ENCODE assay signal across 8 cellular contexts in genomic region chr2:69559696-69560482, GRCh38.
A peak's percentile ranks its signal among the peaks of the same experiment; 100 is the strongest.
DNase-seq lines count a peak whose midpoint lies in the region; ATAC-seq, FAIRE-seq and TF ChIP-seq lines count a peak whose summit lies in the region.

No MANE protein-coding gene starts in this region.

- H3K9ac ChIP-seq in endodermal cell (ENCODE audit: extremely low read depth, low read length, poor library complexity, severe bottlenecking): no peak overlapping the region

- no peaks in the 10 kb centered on the region for H3K9me3 Mint-ChIP-seq in endodermal cell

- peak; percentile 65 for ATAC-seq in RWPE2 (ENCODE audit: low read depth)
- ATAC-seq in GM19455 (IDR thresholded peaks at IDR 0.05; ENCODE audit: unreplicated experiment): no peak
- no peak for ATAC-seq in GM21825 (IDR thresholded peaks at IDR 0.05; ENCODE audit: unreplicated experiment)

- TF ChIP-seq CTCF in AG09319 (IDR thresholded peaks at IDR 0.05; ENCODE audit: low read depth, low read length) (peak; percentile 60), RWPE2 (IDR thresholded peaks at IDR 0.05; ENCODE audit: poor library complexity, severe bottlenecking) (peak; percentile 77), endodermal cell (conservative IDR thresholded peaks at IDR 0.05) (peak; percentile 89)

- H3K4me1 ChIP-seq in RWPE2 (ENCODE audit: insufficient read depth, poor library complexity, severe bottlenecking) (no peaks in the 10 kb centered on the region), endodermal cell (ENCODE audit: control insufficient read depth, insufficient read depth, low read length) (no peaks in the 10 kb centered on the region)

- DNase-seq in AG09319 (ENCODE audit: extremely low read depth, low read depth): no peak
- DNase-seq in GM12891 (ENCODE audit: insufficient read length, low spot score): no peak
- DNase-seq in HTR-8/SVneo (ENCODE audit: insufficient read length, low spot score): peak; percentile 57
- no peak for DNase-seq in RWPE2 (ENCODE audit: low spot score)
- peak; percentile 66 for DNase-seq in endodermal cell
- peak; percentile 56 for DNase-seq in myocyte (ENCODE audit: low read depth)

- TF ChIP-seq POLR2A in GM12891 (IDR thresholded peaks at IDR 0.05; ENCODE audit: low read depth, low read length): no peak

- H3K4me1 Mint-ChIP-seq in endodermal cell: peaks cover 18% of the 10 kb centered on the region

- H3K4me3 Mint-ChIP-seq in endodermal cell: no peak overlapping the region

- H3K27me3 ChIP-seq in RWPE2 (ENCODE audit: insufficient read depth, poor library complexity, severe bottlenecking) (no peaks in the 10 kb centered on the region), endodermal cell (ENCODE audit: control insufficient read depth, insufficient read depth, low read length, poor library complexity, severe bottlenecking) (no peaks in the 10 kb centered on the region)

- H3K9me3 ChIP-seq in RWPE2 (ENCODE audit: severe bottlenecking) (no peaks in the 10 kb centered on the region), endodermal cell (ENCODE audit: control insufficient read depth, low read length) (no peaks in the 10 kb centered on the region)

- no peak overlapping the region for H3K27ac ChIP-seq in RWPE2 (ENCODE audit: poor library complexity, severe bottlenecking)
- H3K27ac ChIP-seq in endodermal cell (ENCODE audit: low read depth, low read length): no peak overlapping the region

- H3K27ac Mint-ChIP-seq in endodermal cell: peak overlapping the region; percentile 27

- H3K27me3 Mint-ChIP-seq in endodermal cell (ENCODE audit: insufficient read depth): no peaks in the 10 kb centered on the region

- FAIRE-seq in GM12891 (lab: Jason Lieb, UNC): peak; percentile 87
- FAIRE-seq in HTR-8/SVneo (lab: Jason Lieb, UNC): peak; percentile 54

- H3K36me3 ChIP-seq in RWPE2 (ENCODE audit: low read depth) (no peaks in the 10 kb centered on the region; the same call in 1 of the 2 replicates), endodermal cell (ENCODE audit: control insufficient read depth, insufficient read depth, low read length) (peaks cover 7% of the 10 kb centered on the region)

- 67 to 80% methylated on average over 6 of the region's 6 CpGs for WGBS in endodermal cell (ENCODE audit: insufficient coverage in 1 of 2, insufficient read length in 1 of 2), 2 experiments

- H3K4me3 ChIP-seq in RWPE2 (ENCODE audit: severe bottlenecking) (no peak overlapping the region), endodermal cell (ENCODE audit: low read length) (no peak overlapping the region)

- H3K36me3 Mint-ChIP-seq in endodermal cell (ENCODE audit: low read depth): no peaks in the 10 kb centered on the region

TF ChIP-seq in GM12891, 5 proteins besides CTCF, POLR2A, EP300 and RAD21:
- TF ChIP-seq TAF1 (IDR thresholded peaks at IDR 0.05; ENCODE audit: low read depth, low read length): no peak
- TF ChIP-seq POLR2AphosphoS5 (IDR thresholded peaks at IDR 0.05; ENCODE audit: low read depth, low read length): no peak
- TF ChIP-seq SPI1 (IDR thresholded peaks at IDR 0.05; ENCODE audit: low read depth, low read length): no peak
- no peak for TF ChIP-seq POU2F2 (IDR thresholded peaks at IDR 0.05; ENCODE audit: low read depth, low read length)
- TF ChIP-seq PAX5 (IDR thresholded peaks at IDR 0.05; ENCODE audit: insufficient read depth, low read length, severe bottlenecking): no peak

Comparison
In these comparisons a context has a peak if more than half of its experiments do, and no peak if none do; other contexts are left out.
1. DNase-seq: peak in HTR-8/SVneo (single experiment), endodermal cell (single experiment) and myocyte (single experiment); none in AG09319 (single experiment), GM12891 (single experiment) and RWPE2 (single experiment).
2. Peak in every context shown above with its lines, with median percentiles within 50 percentile points of each other: CTCF ChIP-seq.